Comparison of ENCODE assay signal across 20 cellular contexts in the genomic region with DNA sequence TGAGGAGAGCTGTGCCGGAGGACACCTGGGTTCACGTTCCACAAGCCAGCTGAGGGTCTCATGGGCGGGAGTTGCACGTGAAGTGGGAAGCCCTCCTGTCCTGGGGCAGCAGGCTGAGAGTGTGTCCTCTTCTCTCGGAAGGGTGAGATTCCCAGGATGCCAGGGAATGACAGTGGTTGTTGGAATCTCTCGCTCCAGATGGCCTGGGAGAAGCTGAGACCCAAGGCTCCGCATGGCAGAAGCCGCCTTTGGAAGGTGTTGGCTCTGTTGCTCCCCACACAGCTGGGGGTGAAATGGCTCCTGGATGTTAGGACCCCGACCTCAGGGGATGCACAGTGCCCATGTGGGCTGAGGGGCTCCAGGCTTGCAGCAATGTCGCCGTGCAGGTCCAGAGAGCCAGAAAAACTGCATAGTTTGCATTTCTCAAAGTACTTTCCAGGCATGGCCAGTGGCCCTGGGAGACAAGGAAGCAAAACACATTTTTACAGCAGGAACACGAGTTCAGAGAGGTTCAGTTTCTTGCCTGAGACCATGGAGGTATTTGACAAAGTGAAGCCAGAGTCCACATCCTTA.
DNase-seq lines count a peak whose midpoint lies in the region; ATAC-seq, FAIRE-seq and TF ChIP-seq lines count a peak whose summit lies in the region.
"Had no signal": no experiment of that assay in that cellular context is flagged by ENCODE, and none has a peak within 500 bp of the region (broad histone marks: within the 10 kb centered on the region; RNA-seq: fewer than 3 reads in every experiment).

No MANE protein-coding gene starts in this region.

- H3K4me3 ChIP-seq in A549 (no peak overlapping the region), PC-9 (no peak overlapping the region), osteoblast (ENCODE audit: insufficient read depth, low read length) (no peak overlapping the region)
- H3K4me3 ChIP-seq: BLaER1 treated with 17β-estradiol and CSF1 and Interleukin-3, amounts not matched to agents 10 nM and 100 nM; GM12878 had no signal

- no peaks in the 10 kb centered on the region for H3K4me1 ChIP-seq in A549
- H3K4me1 ChIP-seq in PC-9 (replicated peaks; ENCODE audit: insufficient read depth), result peaks cover 9% of the 10 kb centered on the region
- no peaks in the 10 kb centered on the region for H3K4me1 ChIP-seq in osteoblast (ENCODE audit: insufficient read depth, low read length)

- H3K4me3 Mint-ChIP-seq in activated CD4-positive, alpha-beta memory T cell treated with anti-CD3 and anti-CD28 coated beads, Interleukin-2, amount 10 ng/mL, durations not matched to agents 7 days and 5 days, result no peak overlapping the region
- H3K4me3 Mint-ChIP-seq: B cell; CD8-positive, alpha-beta T cell; HFFc6 had no signal

- TF ChIP-seq CTCF in A549 (IDR thresholded peaks at IDR 0.05) (no peak), PC-9 (conservative IDR thresholded peaks at IDR 0.05) (no peak), osteoblast (IDR thresholded peaks at IDR 0.05; ENCODE audit: extremely low read depth, low read depth, low read length) (no peak)

- WGBS in A549 (ENCODE audit: missing lambda C conversion rate), result 29% methylated on average over 12 of the region's 12 CpGs

- H3K4me2 ChIP-seq in A549, result no peak overlapping the region
- H3K4me2 ChIP-seq in PC-9, result 0 out of 2 replicates have a peak overlapping the region, but pooled peaks have one; percentile 26
- H3K4me2 ChIP-seq in osteoblast (ENCODE audit: insufficient read depth, low read length), result no peak overlapping the region
- H3K4me2 ChIP-seq: BLaER1 treated with 17β-estradiol and CSF1 and Interleukin-3, amounts not matched to agents 10 nM and 100 nM had no signal

- H3K36me3 ChIP-seq in PC-9 (ENCODE audit: low read depth), result no peaks in the 10 kb centered on the region
- no peaks in the 10 kb centered on the region for H3K36me3 ChIP-seq in osteoblast (ENCODE audit: insufficient read depth, low read length)
- H3K36me3 ChIP-seq: BLaER1 treated with 17β-estradiol and CSF1 and Interleukin-3, amounts not matched to agents 10 nM and 100 nM had no signal

- H3K36me3 Mint-ChIP-seq in activated CD4-positive, alpha-beta memory T cell treated with anti-CD3 and anti-CD28 coated beads, Interleukin-2, amount 10 ng/mL, durations not matched to agents 7 days and 5 days (ENCODE audit: low read depth), result no peaks in the 10 kb centered on the region
- H3K36me3 Mint-ChIP-seq: CD8-positive, alpha-beta T cell had no signal

- no peaks in the 10 kb centered on the region for H3K4me1 Mint-ChIP-seq in activated CD4-positive, alpha-beta memory T cell treated with anti-CD3 and anti-CD28 coated beads, Interleukin-2, amount 10 ng/mL, durations not matched to agents 7 days and 5 days
- H3K4me1 Mint-ChIP-seq: B cell had no signal

- H3K27ac ChIP-seq in A549 (no peak overlapping the region), PC-9 (no peak overlapping the region), osteoblast (ENCODE audit: low read depth, low read length) (peak overlapping the region; percentile 56)
- H3K27ac ChIP-seq: BLaER1 treated with 17β-estradiol and CSF1 and Interleukin-3, amounts not matched to agents 10 nM and 100 nM had no signal

- H3K79me2 ChIP-seq in PC-9 (ENCODE audit: low read depth) (no peaks in the 10 kb centered on the region), osteoblast (ENCODE audit: insufficient read depth, low read length) (no peaks in the 10 kb centered on the region)

- no peaks in the 10 kb centered on the region; the same call in 1 of the 2 replicates for H3F3A ChIP-seq in PC-9 (ENCODE audit: insufficient read depth, low read depth)

- H3K9me3 ChIP-seq in A549 (peaks cover 5% of the 10 kb centered on the region; the same call in 1 of the 3 replicates), PC-9 (ENCODE audit: insufficient read depth, low read depth) (no peaks in the 10 kb centered on the region), osteoblast (ENCODE audit: low read depth, low read length) (no peaks in the 10 kb centered on the region)

- no peak for DNase-seq in A549 (ENCODE audit: low read depth in 1 of 2, low spot score in 1 of 2)
- no peak for DNase-seq in PC-9
- peak; percentile 77 for DNase-seq in islet precursor cell
- DNase-seq in osteoblast (ENCODE audit: insufficient read length, low spot score, missing footprints), result no peak
- no peak for DNase-seq in stimulated activated naive CD4-positive, alpha-beta T cell (lab: John Stamatoyannopoulos, UW)
- no peak for DNase-seq in activated CD4-positive, alpha-beta memory T cell treated with anti-CD3 and anti-CD28 coated beads, Interleukin-2, amount 10 ng/mL, durations not matched to agents 7 days and 5 days
- no peak for DNase-seq in left ventricle myocardium superior
- DNase-seq in SIG-M5 (lab: John Stamatoyannopoulos, UW), result no peak
- DNase-seq: 8988T; Calu3; CD8-positive, alpha-beta T cell; DMS79 treated with DMSO at 0.1 percent for 48 hours; GOT3; H7 had no signal

- CTCF ChIA-PET in A549 (lab: Yijun Ruan, JAX), result no interaction called here
- CTCF ChIA-PET in PC-9 (lab: Charles Lee), result no interaction called here
- CTCF ChIA-PET in activated CD4-positive, alpha-beta memory T cell treated with anti-CD3 and anti-CD28 coated beads, Interleukin-2, amount 10 ng/mL, durations not matched to agents 7 days and 5 days (lab: Charles Lee), result no interaction called here

- FAIRE-seq in A549 (lab: Jason Lieb, UNC), result no peak
- FAIRE-seq: GM12878, GM19239 had no signal

- POLR2A ChIA-PET in A549 (lab: Yijun Ruan, JAX) (no interaction called here), PC-9 (lab: Charles Lee; ENCODE audit: unreplicated experiment) (no interaction called here)
- POLR2A ChIA-PET in activated CD4-positive, alpha-beta memory T cell treated with anti-CD3 and anti-CD28 coated beads, Interleukin-2, amount 10 ng/mL, durations not matched to agents 7 days and 5 days (lab: Charles Lee), result no interaction called here

- H3K9me2 ChIP-seq in PC-9 (ENCODE audit: insufficient read depth), result no peaks in the 10 kb centered on the region

- H3K27ac Mint-ChIP-seq in activated CD4-positive, alpha-beta memory T cell treated with anti-CD3 and anti-CD28 coated beads, Interleukin-2, amount 10 ng/mL, durations not matched to agents 7 days and 5 days, result no peak overlapping the region
- H3K27ac Mint-ChIP-seq: B cell; CD8-positive, alpha-beta T cell had no signal

- no peak for TF ChIP-seq EP300 in A549 (IDR thresholded peaks at IDR 0.05)

- peaks cover 27% of the 10 kb centered on the region for H3K27me3 ChIP-seq in PC-9 (ENCODE audit: insufficient read depth, low read depth)
- no peaks in the 10 kb centered on the region for H3K27me3 ChIP-seq in osteoblast (ENCODE audit: insufficient read depth, low read length)
- H3K27me3 ChIP-seq: BLaER1 treated with 17β-estradiol and CSF1 and Interleukin-3, amounts not matched to agents 10 nM and 100 nM had no signal

- H4K20me1 ChIP-seq in PC-9 (ENCODE audit: insufficient read depth) (no peaks in the 10 kb centered on the region), osteoblast (ENCODE audit: insufficient read depth, low read length) (no peaks in the 10 kb centered on the region)
- H4K20me1 ChIP-seq: BLaER1 treated with 17β-estradiol and CSF1 and Interleukin-3, amounts not matched to agents 10 nM and 100 nM had no signal

- H3K9me3 Mint-ChIP-seq in activated CD4-positive, alpha-beta memory T cell treated with anti-CD3 and anti-CD28 coated beads, Interleukin-2, amount 10 ng/mL, durations not matched to agents 7 days and 5 days, result no peaks in the 10 kb centered on the region
- H3K9me3 Mint-ChIP-seq: CD8-positive, alpha-beta T cell had no signal

- no peak overlapping the region for H2AFZ ChIP-seq in PC-9
- H2AFZ ChIP-seq in osteoblast (ENCODE audit: low read length), result no peak overlapping the region

- no peak for TF ChIP-seq RAD21 in A549 (conservative IDR thresholded peaks at IDR 0.05 in 1 of 2, IDR thresholded peaks at IDR 0.05 in 1 of 2)

- no peak for TF ChIP-seq POLR2A in A549 (IDR thresholded peaks at IDR 0.05; ENCODE audit: low read length)

- no peaks in the 10 kb centered on the region for H3K27me3 Mint-ChIP-seq in activated CD4-positive, alpha-beta memory T cell treated with anti-CD3 and anti-CD28 coated beads, Interleukin-2, amount 10 ng/mL, durations not matched to agents 7 days and 5 days

- intact Hi-C loops in PC-9 (cut with micrococcal nuclease; ENCODE audit: unreplicated experiment), result no loop called here
- intact Hi-C loops in left ventricle myocardium superior (cut with micrococcal nuclease), result no loop called here

- no TSS peak for BruUV-seq in PC-9 (replicated peaks; lab: Mats Ljungman, UMichigan)

- ATAC-seq in A549 (no peak), left ventricle myocardium superior (no peak)
- ATAC-seq: CD8-positive, alpha-beta T cell; GM12878; HCT116 had no signal

TF ChIP-seq in A549, 52 proteins besides CTCF, POLR2A, EP300 and RAD21:
- TF ChIP-seq HOXA7 (CRISPR knock-in tag; IDR thresholded peaks at IDR 0.05) (no peak), RCOR1 (IDR thresholded peaks at IDR 0.05; ENCODE audit: low read depth, low read length) (no peak), JUN (IDR thresholded peaks at IDR 0.05) (no peak), MAFK (IDR thresholded peaks at IDR 0.05; ENCODE audit: partially characterized antibody) (peak; percentile 83)
